8 cellular contexts compared by ENCODE assay signal in genomic region chr7:142583424-142583823, GRCh38.
DNase-seq lines count a peak whose midpoint lies in the region; ATAC-seq and TF ChIP-seq lines count a peak whose summit lies in the region.

No MANE protein-coding gene starts in this region.

- no peaks in the 10 kb centered on the region for H3K9me3 ChIP-seq in suprapubic skin

- in situ Hi-C loops in ACHN (cut with HindIII; ENCODE audit: low pct_ligation_motif_present, low pct_unique_long_range_greater_than_20kb, low sequenced_read_pairs), result no loop called here
- in situ Hi-C loops in KBM-7 (cut with MboI; ENCODE audit: low pct_unique_long_range_greater_than_20kb, low sequenced_read_pairs), result no loop called here

- H3K27ac ChIP-seq in suprapubic skin, result no peak overlapping the region

- CTCF ChIA-PET in activated CD4-positive, alpha-beta memory T cell treated with anti-CD3 and anti-CD28 coated beads for 36 hours (lab: Charles Lee), result interaction anchor here (0.6 to 3.8 kb wide), 7 partner anchors 8 to 657 kb away, joined by 3 to 22 read pairs (median 4); no protein-coding TSS in a partner anchor

- WGBS in suprapubic skin, result 25% methylated on average over 2 of the region's 2 CpGs

- DNase-seq in ACHN, result peak; percentile 91
- peak; percentile 65 for DNase-seq in activated CD4-positive, alpha-beta memory T cell treated with anti-CD3 and anti-CD28 coated beads for 36 hours
- no peak for DNase-seq in memory B cell (ENCODE audit: low spot score in 2 of 2)
- DNase-seq in NCI-H2107 treated with DMSO at 0.1 percent for 48 hours (lab: John Stamatoyannopoulos, UW; ENCODE audit: unreplicated experiment), result no peak
- no peak for DNase-seq in KBM-7
- DNase-seq in suprapubic skin (ENCODE audit: low spot score in 2 of 2), result no peak

- POLR2A ChIA-PET in activated CD4-positive, alpha-beta memory T cell treated with anti-CD3 and anti-CD28 coated beads for 36 hours (lab: Charles Lee), result no interaction called here

- no peaks in the 10 kb centered on the region for H3K27me3 Mint-ChIP-seq in activated CD4-positive, alpha-beta memory T cell treated with anti-CD3 and anti-CD28 coated beads for 36 hours
- no peaks in the 10 kb centered on the region for H3K27me3 Mint-ChIP-seq in memory B cell

- H3K36me3 ChIP-seq in suprapubic skin, result no peaks in the 10 kb centered on the region

- TF ChIP-seq EP300 in suprapubic skin (IDR thresholded peaks at IDR 0.05), result no peak

- H3K27ac Mint-ChIP-seq in activated CD4-positive, alpha-beta memory T cell treated with anti-CD3 and anti-CD28 coated beads for 36 hours, result no peak overlapping the region
- H3K27ac Mint-ChIP-seq in memory B cell, result no peak overlapping the region

- H3K27me3 ChIP-seq in suprapubic skin, result no peaks in the 10 kb centered on the region

- H3K36me3 Mint-ChIP-seq in activated CD4-positive, alpha-beta memory T cell treated with anti-CD3 and anti-CD28 coated beads for 36 hours, result no peaks in the 10 kb centered on the region
- no peaks in the 10 kb centered on the region for H3K36me3 Mint-ChIP-seq in memory B cell

- peaks cover 30% of the 10 kb centered on the region for H3K4me1 Mint-ChIP-seq in activated CD4-positive, alpha-beta memory T cell treated with anti-CD3 and anti-CD28 coated beads for 36 hours (ENCODE audit: low read depth)
- peaks cover 13% of the 10 kb centered on the region for H3K4me1 Mint-ChIP-seq in memory B cell

- H3K4me3 Mint-ChIP-seq in activated CD4-positive, alpha-beta memory T cell treated with anti-CD3 and anti-CD28 coated beads for 36 hours, result no peak overlapping the region
- H3K4me3 Mint-ChIP-seq in memory B cell, result no peak overlapping the region

- TF ChIP-seq CTCF in suprapubic skin (IDR thresholded peaks at IDR 0.05), result no peak

- H3K4me1 ChIP-seq in suprapubic skin, result peaks cover 7% of the 10 kb centered on the region

- intact Hi-C loops in activated CD4-positive, alpha-beta memory T cell treated with anti-CD3 and anti-CD28 coated beads for 36 hours (cut with micrococcal nuclease), result loop anchor here (1.0 kb wide), 1 partner anchor 223 kb away; no protein-coding TSS in a partner anchor

- ATAC-seq in GM18909 (IDR thresholded peaks at IDR 0.05; ENCODE audit: poor library complexity, unreplicated experiment) (peak; percentile 59), HG03108 (IDR thresholded peaks at IDR 0.05; ENCODE audit: unreplicated experiment) (peak; percentile 53), memory B cell (ENCODE audit: low read depth) (peak; percentile 46)

- no peak overlapping the region for H3K4me3 ChIP-seq in suprapubic skin

- no peak for TF ChIP-seq POLR2A in suprapubic skin (IDR thresholded peaks at IDR 0.05)

- no peaks in the 10 kb centered on the region for H3K9me3 Mint-ChIP-seq in activated CD4-positive, alpha-beta memory T cell treated with anti-CD3 and anti-CD28 coated beads for 36 hours
- no peaks in the 10 kb centered on the region for H3K9me3 Mint-ChIP-seq in memory B cell

Comparison
In these comparisons a context has a peak if more than half of its experiments do, and no peak if none do; other contexts are left out.
1. DNase-seq: peak in ACHN (single experiment) and activated CD4-positive, alpha-beta memory T cell treated with anti-CD3 and anti-CD28 coated beads for 36 hours (single experiment); none in memory B cell (0 of 2), NCI-H2107 treated with DMSO at 0.1 percent for 48 hours (single experiment), KBM-7 (single experiment) and suprapubic skin (0 of 2).
2. Peak in every context shown above with its lines, with median percentiles within 50 percentile points of each other: ATAC-seq.